ENCODE assay signal across 26 cellular contexts in the genomic region with DNA sequence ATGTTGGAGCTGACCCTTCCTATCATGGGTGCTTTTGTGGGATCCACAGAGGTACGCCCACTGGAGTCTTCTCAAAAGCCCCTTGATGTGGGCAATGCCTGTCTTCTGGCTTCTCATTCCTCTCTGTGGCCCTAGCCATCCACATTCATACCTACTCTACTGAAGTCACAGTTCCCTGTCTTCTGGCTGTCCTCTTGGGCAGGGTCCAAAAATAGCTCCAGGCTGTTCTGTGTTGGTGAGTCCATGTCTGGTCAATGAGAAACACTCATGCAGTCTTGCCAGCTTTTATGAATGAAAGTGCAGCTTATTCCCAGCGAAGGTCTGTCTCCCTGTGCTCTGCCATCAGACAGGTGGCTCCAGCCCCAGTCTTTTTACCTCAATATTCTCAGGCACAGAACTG.
"Had no signal": no experiment of that assay in that cellular context is flagged by ENCODE, and none has a peak within 500 bp of the region (broad histone marks: within the 10 kb centered on the region; RNA-seq: fewer than 3 reads in every experiment).

No MANE protein-coding gene starts in this region.

- H3K9me3 ChIP-seq: colonic mucosa, uterus had no signal

- ATAC-seq: activated CD4-positive, CD25-positive, alpha-beta regulatory T cell treated with anti-CD3 and anti-CD28 coated beads, Interleukin-2, amount 50 U/mL, for 24 hours; effector memory CD8-positive, alpha-beta T cell; esophagus mucosa; sciatic nerve; stimulated activated naive B cell treated with anti-CD40 and anti-IgM and Interleukin-4, amounts not matched to agents 10 μg/mL and 1 μg/mL and 100 μg/mL, for 72 hours had no signal

- H3K4me1 ChIP-seq: colonic mucosa, uterus had no signal

- H3K27me3 ChIP-seq: colonic mucosa, hepatocyte, uterus had no signal

- H3K36me3 Mint-ChIP-seq: brain; memory B cell; stimulated activated naive B cell treated with anti-CD40 and anti-IgM and Interleukin-4, amounts not matched to agents 10 μg/mL and 1 μg/mL and 100 μg/mL, for 72 hours had no signal

- H3K27ac ChIP-seq: colonic mucosa, dorsolateral prefrontal cortex, hepatocyte, uterus, VCaP had no signal

- FAIRE-seq: endothelial cell of umbilical vein, frontal cortex had no signal

- H3K27me3 Mint-ChIP-seq: activated CD4-positive, alpha-beta memory T cell treated with anti-CD3 and anti-CD28 coated beads, Interleukin-2, amount 10 ng/mL, durations not matched to agents 7 days and 5 days; activated CD4-positive, alpha-beta T cell treated with anti-CD3 and anti-CD28 coated beads, Interleukin-2, amount 10 ng/mL, durations not matched to agents 24 days and 14 days; effector memory CD8-positive, alpha-beta T cell; memory B cell; stimulated activated naive B cell treated with anti-CD40 and anti-IgM and Interleukin-4, amounts not matched to agents 10 μg/mL and 1 μg/mL and 100 μg/mL, for 72 hours had no signal

- H3K79me2 ChIP-seq: hepatocyte had no signal

- H3K4me3 ChIP-seq: colonic mucosa, dorsolateral prefrontal cortex, hepatocyte, smooth muscle cell, uterus had no signal

- H2AFZ ChIP-seq: hepatocyte had no signal

- H3K4me1 Mint-ChIP-seq: nephron progenitor cell; stimulated activated naive B cell treated with anti-CD40 and anti-IgM and Interleukin-4, amounts not matched to agents 10 μg/mL and 1 μg/mL and 100 μg/mL, for 72 hours had no signal

- H3K4me3 Mint-ChIP-seq: activated CD4-positive, alpha-beta memory T cell treated with anti-CD3 and anti-CD28 coated beads, Interleukin-2, amount 10 ng/mL, durations not matched to agents 7 days and 5 days; activated CD4-positive, alpha-beta T cell treated with anti-CD3 and anti-CD28 coated beads, Interleukin-2, amount 10 ng/mL, durations not matched to agents 24 days and 14 days; activated naive CD4-positive, alpha-beta T cell treated with anti-CD3 and anti-CD28 coated beads, Interleukin-2, amount 10 ng/mL, durations not matched to agents 7 days and 5 days; brain; effector memory CD8-positive, alpha-beta T cell; memory B cell; nephron progenitor cell; stimulated activated naive B cell treated with anti-CD40 and anti-IgM and Interleukin-4, amounts not matched to agents 10 μg/mL and 1 μg/mL and 100 μg/mL, for 72 hours had no signal

- H3K36me3 ChIP-seq: colonic mucosa, uterus had no signal

- H3K4me2 ChIP-seq: hepatocyte, smooth muscle cell had no signal

- H3K9me3 Mint-ChIP-seq: activated CD4-positive, alpha-beta memory T cell treated with anti-CD3 and anti-CD28 coated beads, Interleukin-2, amount 10 ng/mL, durations not matched to agents 7 days and 5 days; activated naive CD4-positive, alpha-beta T cell treated with anti-CD3 and anti-CD28 coated beads, Interleukin-2, amount 10 ng/mL, durations not matched to agents 7 days and 5 days; effector memory CD8-positive, alpha-beta T cell; memory B cell; nephron progenitor cell; stimulated activated naive B cell treated with anti-CD40 and anti-IgM and Interleukin-4, amounts not matched to agents 10 μg/mL and 1 μg/mL and 100 μg/mL, for 72 hours had no signal

- DNase-seq: activated CD4-positive, alpha-beta memory T cell treated with anti-CD3 and anti-CD28 coated beads, Interleukin-2, amount 10 ng/mL, durations not matched to agents 7 days and 5 days; activated CD4-positive, alpha-beta T cell treated with anti-CD3 and anti-CD28 coated beads, Interleukin-2, amount 10 ng/mL, durations not matched to agents 24 days and 14 days; activated effector memory CD4-positive, alpha-beta T cell treated with anti-CD3 and anti-CD28 coated beads, Interleukin-2, amount 50 U/mL, for 16 hours; activated naive CD4-positive, alpha-beta T cell treated with anti-CD3 and anti-CD28 coated beads, Interleukin-2, amount 10 ng/mL, durations not matched to agents 7 days and 5 days; caudate nucleus; colonic mucosa; dorsolateral prefrontal cortex; effector memory CD8-positive, alpha-beta T cell; glutamatergic neuron; nephron progenitor cell; occipital lobe; stimulated activated CD4-positive, alpha-beta T cell treated with anti-CD3 and anti-CD28 coated beads, Interleukin-15, amount 100 ng/mL, for 24 hours; stimulated activated CD8-positive, alpha-beta memory T cell treated with anti-CD3 and anti-CD28 coated beads, Interleukin-4, amount 100 ng/mL, for 48 hours; stimulated activated naive B cell treated with anti-CD40 and anti-IgM and Interleukin-4, amounts not matched to agents 10 μg/mL and 1 μg/mL and 100 μg/mL, for 72 hours; trophoblast cell; uterus had no signal

- H3K27ac Mint-ChIP-seq: activated CD4-positive, alpha-beta memory T cell treated with anti-CD3 and anti-CD28 coated beads, Interleukin-2, amount 10 ng/mL, durations not matched to agents 7 days and 5 days; activated CD4-positive, alpha-beta T cell treated with anti-CD3 and anti-CD28 coated beads, Interleukin-2, amount 10 ng/mL, durations not matched to agents 24 days and 14 days; activated naive CD4-positive, alpha-beta T cell treated with anti-CD3 and anti-CD28 coated beads, Interleukin-2, amount 10 ng/mL, durations not matched to agents 7 days and 5 days; brain; memory B cell; nephron progenitor cell; stimulated activated naive B cell treated with anti-CD40 and anti-IgM and Interleukin-4, amounts not matched to agents 10 μg/mL and 1 μg/mL and 100 μg/mL, for 72 hours had no signal
